Comparison of ENCODE assay signal across 27 cellular contexts in genomic region chr1:196650403-196650802, GRCh38. TPM values are rescaled to one million over a fixed set of nuclear protein-coding genes. Genes with fewer than 3 reads are reported as not detected.
DNase-seq lines count a peak whose midpoint lies in the region; ATAC-seq, FAIRE-seq and TF ChIP-seq lines count a peak whose summit lies in the region.
"Had no signal": no experiment of that assay in that cellular context is flagged by ENCODE, and none has a peak within 500 bp of the region (broad histone marks: within the 10 kb centered on the region; RNA-seq: fewer than 3 reads in every experiment).

No MANE protein-coding gene starts in this region.

- peak overlapping the region; percentile 69 for H3K4me2 ChIP-seq in DND-41 (ENCODE audit: insufficient read depth, low read length)
- no peak overlapping the region for H3K4me2 ChIP-seq in astrocyte (ENCODE audit: low read length)

- H3K4me1 ChIP-seq in DND-41 (ENCODE audit: insufficient read depth, low read length) (peaks cover 41% of the 10 kb centered on the region), HUES6 (ENCODE audit: control insufficient read depth, insufficient read depth, low read length) (no peaks in the 10 kb centered on the region), astrocyte (ENCODE audit: insufficient read depth, low read length) (peaks cover 8% of the 10 kb centered on the region)

- H3K9ac ChIP-seq in DND-41 (ENCODE audit: low read depth, low read length) (peak overlapping the region; percentile 52), HUES6 (ENCODE audit: low read length) (no peak overlapping the region), astrocyte (ENCODE audit: low read length) (no peak overlapping the region)

- TF ChIP-seq CTCF in DND-41 (IDR thresholded peaks at IDR 0.05; ENCODE audit: borderline replicate concordance, extremely low read depth, low read length, poor library complexity, severe bottlenecking) (no peak), astrocyte (IDR thresholded peaks at IDR 0.05; ENCODE audit: insufficient read depth, low read depth, low read length) (no peak), nephron (IDR thresholded peaks at IDR 0.05; ENCODE audit: unreplicated experiment in 3 of 3) (no peak)

- FAIRE-seq in astrocyte (lab: Jason Lieb, UNC) = no peak
- FAIRE-seq: G401.6, GM18507, H54 had no signal

- H3K9me3 Mint-ChIP-seq in astrocyte (ENCODE audit: unreplicated experiment) = no peaks in the 10 kb centered on the region
- H3K9me3 Mint-ChIP-seq in nephron = no peaks in the 10 kb centered on the region
- H3K9me3 Mint-ChIP-seq: activated CD4-positive, alpha-beta memory T cell treated with anti-CD3 and anti-CD28 coated beads, Interleukin-2, amount 10 ng/mL, durations not matched to agents 7 days and 5 days had no signal

- H3K79me2 ChIP-seq in DND-41 (ENCODE audit: insufficient read depth, low read length) (peaks cover 36% of the 10 kb centered on the region), astrocyte (ENCODE audit: insufficient read depth, low read length) (peaks cover 14% of the 10 kb centered on the region)

- H3K4me1 Mint-ChIP-seq in astrocyte (ENCODE audit: low read depth, unreplicated experiment) = peaks cover 9% of the 10 kb centered on the region
- peaks cover 32% of the 10 kb centered on the region for H3K4me1 Mint-ChIP-seq in nephron

- H3K27me3 Mint-ChIP-seq in astrocyte (ENCODE audit: low read depth, unreplicated experiment) (no peaks in the 10 kb centered on the region), nephron (ENCODE audit: low read depth) (no peaks in the 10 kb centered on the region)

- H2AFZ ChIP-seq in DND-41 (ENCODE audit: low read depth, low read length) = peak overlapping the region; percentile 70
- peak overlapping the region; percentile 14 for H2AFZ ChIP-seq in astrocyte (ENCODE audit: low read depth, low read length)

- DNase-seq in DND-41 (peak; percentile 50), astrocyte (ENCODE audit: low read depth) (no peak), NOMO-1 treated with dmso at 0.1 percent for 144 hours (lab: John Stamatoyannopoulos, UW; ENCODE audit: unreplicated experiment) (no peak)
- DNase-seq: activated CD4-positive, alpha-beta memory T cell treated with anti-CD3 and anti-CD28 coated beads, Interleukin-2, amount 10 ng/mL, durations not matched to agents 7 days and 5 days; activated gamma-delta T cell treated with Interleukin-2 at 50 U/mL for 16 hours; activated T-cell treated with anti-CD3 and anti-CD28 coated beads for 4 hours; brain microvascular endothelial cell; effector CD8-positive, alpha-beta T cell; gastrocnemius medialis; hippocampal formation; KG1; MV-4-11; NCI-H187 treated with DMSO at 0.1 percent for 48 hours; NCI-H446; retina; T-helper 9 cell had no signal

- H3K4me3 Mint-ChIP-seq in astrocyte (ENCODE audit: unreplicated experiment) (no peak overlapping the region), nephron (peak overlapping the region in 2 of 3 experiments; percentile 31 to 58)
- H3K4me3 Mint-ChIP-seq: activated CD4-positive, alpha-beta memory T cell treated with anti-CD3 and anti-CD28 coated beads, Interleukin-2, amount 10 ng/mL, durations not matched to agents 7 days and 5 days had no signal

- H3K36me3 Mint-ChIP-seq in astrocyte (ENCODE audit: low read depth, unreplicated experiment) (no peaks in the 10 kb centered on the region), nephron (ENCODE audit: low read depth) (no peaks in the 10 kb centered on the region)

- ATAC-seq in DND-41 (ENCODE audit: insufficient read depth, low read depth) (peak; percentile 41), HG03108 (IDR thresholded peaks at IDR 0.05; ENCODE audit: unreplicated experiment) (no peak), GM19023 (IDR thresholded peaks at IDR 0.05; ENCODE audit: unreplicated experiment) (no peak)
- ATAC-seq: esophagus mucosa, SK-N-SH treated with all-trans-retinoic acid at 6 μM for 48 hours had no signal

- H3K27ac Mint-ChIP-seq in astrocyte (ENCODE audit: unreplicated experiment) (no peak overlapping the region), nephron (peak overlapping the region; percentile 69 to 89 (median 79))
- H3K27ac Mint-ChIP-seq: activated CD4-positive, alpha-beta memory T cell treated with anti-CD3 and anti-CD28 coated beads, Interleukin-2, amount 10 ng/mL, durations not matched to agents 7 days and 5 days had no signal

- H3K9me3 ChIP-seq in DND-41 (ENCODE audit: insufficient read depth, low read length, severe bottlenecking) = no peaks in the 10 kb centered on the region
- H3K9me3 ChIP-seq in HUES6 (ENCODE audit: control insufficient read depth, insufficient read depth, low read depth, low read length) = no peaks in the 10 kb centered on the region
- H3K9me3 ChIP-seq in astrocyte (ENCODE audit: insufficient read depth, low read depth, low read length) = no peaks in the 10 kb centered on the region
- H3K9me3 ChIP-seq: gastrocnemius medialis had no signal

- no peaks in the 10 kb centered on the region for H4K20me1 ChIP-seq in DND-41 (ENCODE audit: insufficient read depth, low read length)
- no peaks in the 10 kb centered on the region for H4K20me1 ChIP-seq in astrocyte (ENCODE audit: insufficient read depth, low read length)

- H3K27me3 ChIP-seq in DND-41 (ENCODE audit: insufficient read depth, low read length, poor library complexity) = no peaks in the 10 kb centered on the region
- H3K27me3 ChIP-seq in HUES6 (ENCODE audit: control insufficient read depth, insufficient read depth, low read length) = no peaks in the 10 kb centered on the region
- no peaks in the 10 kb centered on the region for H3K27me3 ChIP-seq in astrocyte (ENCODE audit: insufficient read depth, low read length)
- H3K27me3 ChIP-seq: brain microvascular endothelial cell, gastrocnemius medialis had no signal

- H3K27ac ChIP-seq in DND-41 (ENCODE audit: low read length) = peak overlapping the region; percentile 82
- no peak overlapping the region for H3K27ac ChIP-seq in HUES6 (ENCODE audit: low read depth, low read length)
- no peak overlapping the region for H3K27ac ChIP-seq in astrocyte (ENCODE audit: low read depth, low read length)
- H3K27ac ChIP-seq: RWPE1 had no signal

- H3K4me3 ChIP-seq in DND-41 (ENCODE audit: low read depth in 1 of 2, low read length in 2 of 2) = peak overlapping the region in 1 of 2 experiments; percentile 60; a peak in 2 of 4 replicates
- peak overlapping the region; percentile 52 for H3K4me3 ChIP-seq in HUES6 (ENCODE audit: low read depth, low read length)
- H3K4me3 ChIP-seq in astrocyte (ENCODE audit: insufficient read depth, low read depth, low read length) = no peak overlapping the region
- H3K4me3 ChIP-seq: lung had no signal

- H3K36me3 ChIP-seq in DND-41 (ENCODE audit: insufficient read depth, low read length) (no peaks in the 10 kb centered on the region), HUES6 (ENCODE audit: control insufficient read depth, insufficient read depth, low read length) (no peaks in the 10 kb centered on the region), astrocyte (ENCODE audit: insufficient read depth, low read length) (no peaks in the 10 kb centered on the region)
- H3K36me3 ChIP-seq: brain microvascular endothelial cell, gastrocnemius medialis had no signal

RNA-seq across cellular contexts. Expression of gene CFH, which starts 1.4 kb away (rescaled TPM):
- 15.8 and 32.3 TPM in 2 replicates for total RNA-seq in astrocyte

RNA-seq across cellular contexts. Expression of gene KCNT2, which starts 42.2 kb away (rescaled TPM):
- total RNA-seq in astrocyte = 4.8 and 5.9 TPM in 2 replicates
- total RNA-seq: activated CD4-positive, alpha-beta memory T cell treated with anti-CD3 and anti-CD28 coated beads, Interleukin-2, amount 10 ng/mL, durations not matched to agents 7 days and 5 days had no signal
